18 cellular contexts compared by ENCODE assay signal in the genomic region with DNA sequence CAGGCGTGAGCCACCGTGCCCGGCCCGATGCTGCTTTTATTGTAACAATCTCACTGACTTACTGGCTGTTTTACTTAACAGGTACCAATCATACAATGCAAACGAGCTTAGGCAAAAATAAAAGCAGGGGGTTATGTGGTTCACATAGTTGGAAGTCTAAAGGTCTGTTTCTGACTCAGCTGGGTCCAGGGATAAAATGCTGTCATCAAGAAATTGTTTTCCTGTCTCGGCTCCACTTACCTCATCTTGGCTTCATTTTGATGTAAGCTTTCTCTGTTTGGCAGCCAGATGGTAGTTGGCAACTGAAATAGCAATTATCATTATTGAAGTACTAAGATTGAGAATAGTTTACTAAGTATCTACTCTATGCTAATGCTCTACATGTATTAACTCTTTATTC. TPM values are rescaled to one million over a fixed set of nuclear protein-coding genes. Genes with fewer than 3 reads are reported as not detected.
"Had no signal": no experiment of that assay in that cellular context is flagged by ENCODE, and none has a peak within 500 bp of the region (broad histone marks: within the 10 kb centered on the region; RNA-seq: fewer than 3 reads in every experiment).

No MANE protein-coding gene starts in this region.

- H3K27me3 Mint-ChIP-seq: activated CD4-positive, alpha-beta T cell treated with anti-CD3 and anti-CD28 coated beads for 36 hours; activated CD8-positive, alpha-beta T cell treated with anti-CD3 and anti-CD28 coated beads for 36 hours had no signal

- H3K4me1 Mint-ChIP-seq: activated CD4-positive, alpha-beta T cell treated with anti-CD3 and anti-CD28 coated beads for 36 hours; endodermal cell; mesothelial cell of epicardium had no signal

- H3K4me3 Mint-ChIP-seq: activated CD4-positive, alpha-beta T cell treated with anti-CD3 and anti-CD28 coated beads for 36 hours; activated CD8-positive, alpha-beta T cell treated with anti-CD3 and anti-CD28 coated beads for 36 hours; activated naive CD4-positive, alpha-beta T cell treated with anti-CD3 and anti-CD28 coated beads for 36 hours; activated T-helper 1 cell treated with anti-CD3 and anti-CD28 coated beads, Interleukin-12 subunit alpha, Interleukin-12 subunit beta, Interleukin-2, Interleukin-4 antibody, amounts not matched to agents 30 ng/mL and 10 ng/mL and 1 ng/mL, durations not matched to agents 14 hours and 24 hours and 36 hours; endodermal cell; mesothelial cell of epicardium had no signal

- H3K9me3 Mint-ChIP-seq: activated T-helper 1 cell treated with anti-CD3 and anti-CD28 coated beads, Interleukin-12 subunit alpha, Interleukin-12 subunit beta, Interleukin-2, Interleukin-4 antibody, amounts not matched to agents 30 ng/mL and 10 ng/mL and 1 ng/mL, durations not matched to agents 14 hours and 24 hours and 36 hours; endodermal cell; mesothelial cell of epicardium had no signal

- H3K4me3 ChIP-seq: body of pancreas, gastrocnemius medialis, lower lobe of right lung, pancreas, skin epidermis, stomach, thoracic aorta had no signal

- ATAC-seq: activated CD4-positive, alpha-beta T cell treated with anti-CD3 and anti-CD28 coated beads for 36 hours; activated CD8-positive, alpha-beta T cell treated with anti-CD3 and anti-CD28 coated beads for 36 hours; lower lobe of right lung had no signal

- DNase-seq: activated CD4-positive, alpha-beta T cell treated with anti-CD3 and anti-CD28 coated beads for 36 hours; activated CD8-positive, alpha-beta memory T cell treated with anti-CD3 and anti-CD28 coated beads, Interleukin-2, amount 50 U/mL, for 48 hours; activated CD8-positive, alpha-beta T cell treated with anti-CD3 and anti-CD28 coated beads for 36 hours; activated naive CD4-positive, alpha-beta T cell treated with anti-CD3 and anti-CD28 coated beads for 36 hours; cerebellar nuclear complex; endodermal cell; lower lobe of right lung; pancreas; retina; stimulated activated CD4-positive, alpha-beta T cell treated with anti-CD3 and anti-CD28 coated beads, Interleukin-4, amount 100 ng/mL, for 4 hours; stomach had no signal

- H3K27ac Mint-ChIP-seq: activated CD4-positive, alpha-beta T cell treated with anti-CD3 and anti-CD28 coated beads for 36 hours; activated CD8-positive, alpha-beta T cell treated with anti-CD3 and anti-CD28 coated beads for 36 hours; activated naive CD4-positive, alpha-beta T cell treated with anti-CD3 and anti-CD28 coated beads for 36 hours; activated T-helper 1 cell treated with anti-CD3 and anti-CD28 coated beads, Interleukin-12 subunit alpha, Interleukin-12 subunit beta, Interleukin-2, Interleukin-4 antibody, amounts not matched to agents 30 ng/mL and 10 ng/mL and 1 ng/mL, durations not matched to agents 14 hours and 24 hours and 36 hours; endodermal cell; mesothelial cell of epicardium had no signal

- H3K36me3 Mint-ChIP-seq: mesothelial cell of epicardium had no signal

RNA-seq across cellular contexts. Expression of gene CNTN3, which starts 36.8 kb away (rescaled TPM):
- total RNA-seq: activated CD4-positive, alpha-beta T cell treated with anti-CD3 and anti-CD28 coated beads for 36 hours; activated CD8-positive, alpha-beta T cell treated with anti-CD3 and anti-CD28 coated beads for 36 hours; activated naive CD4-positive, alpha-beta T cell treated with anti-CD3 and anti-CD28 coated beads for 36 hours; activated T-helper 1 cell treated with anti-CD3 and anti-CD28 coated beads, Interleukin-12 subunit alpha, Interleukin-12 subunit beta, Interleukin-2, Interleukin-4 antibody, amounts not matched to agents 30 ng/mL and 10 ng/mL and 1 ng/mL, durations not matched to agents 14 hours and 24 hours and 36 hours; dermis microvascular lymphatic vessel endothelial cell had no signal
